8 cellular contexts compared by ENCODE assay signal in the genomic region with DNA sequence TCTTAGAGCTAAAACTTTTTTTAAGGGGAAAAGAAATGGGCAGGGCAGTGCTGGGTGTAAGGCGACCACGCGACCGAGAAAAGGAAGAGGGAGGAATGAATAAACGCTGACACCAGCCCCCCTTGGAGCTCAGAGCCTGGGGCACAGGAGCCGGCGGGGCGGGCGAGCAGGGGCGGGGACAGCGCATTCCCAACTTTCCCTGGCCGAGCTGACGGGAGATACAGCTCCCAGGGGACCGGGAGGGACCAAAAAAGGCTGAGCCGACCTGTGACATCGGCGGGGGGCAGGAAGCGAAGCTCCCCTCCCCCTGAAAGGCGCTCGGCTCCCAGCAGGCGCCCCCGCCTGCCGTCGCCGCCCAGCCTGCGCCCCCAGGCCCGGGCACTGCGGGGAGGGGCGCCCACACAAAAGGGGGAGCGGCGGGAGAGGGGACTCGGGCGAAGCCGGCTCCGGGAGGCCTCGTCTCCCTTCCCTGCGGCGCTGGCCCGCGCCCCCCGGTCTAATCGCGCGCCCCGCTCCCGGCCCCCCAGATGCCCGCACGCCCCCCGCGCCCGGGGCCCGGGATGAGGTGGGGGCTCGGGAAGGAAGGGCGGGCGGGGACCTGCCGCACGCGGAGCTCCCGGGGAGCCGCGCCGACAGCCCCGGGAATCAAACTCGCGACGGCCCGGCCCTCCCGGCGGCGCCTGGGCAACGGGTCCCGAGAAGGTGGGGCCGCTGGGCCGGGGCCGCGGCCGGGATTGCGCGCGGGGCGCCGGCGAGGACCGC. TPM values are rescaled to one million over a fixed set of nuclear protein-coding genes. Genes with fewer than 3 reads are reported as not detected.
DNase-seq lines count a peak whose midpoint lies in the region; ATAC-seq, FAIRE-seq and TF ChIP-seq lines count a peak whose summit lies in the region.

No MANE protein-coding gene starts in this region.

- H3K4me2 ChIP-seq in keratinocyte (ENCODE audit: control insufficient read depth, extremely low read depth, insufficient read depth, low read depth, low read length), result peak overlapping the region; percentile 82

- dilution Hi-C loops in keratinocyte (cut with MboI; ENCODE audit: extremely low pct_ligation_motif_present, low sequenced_read_pairs), result no loop called here

- no peaks in the 10 kb centered on the region for H3K36me3 ChIP-seq in A673 (ENCODE audit: insufficient read depth, low read length, poor library complexity, severe bottlenecking)
- H3K36me3 ChIP-seq in keratinocyte (ENCODE audit: control insufficient read depth in 2 of 2, extremely low read depth in 1 of 2, insufficient read depth in 2 of 2, low read length in 2 of 2), result no peaks in the 10 kb centered on the region
- H3K36me3 ChIP-seq in small intestine (ENCODE audit: control insufficient read depth in 2 of 2, insufficient read depth in 2 of 2, low read length in 2 of 2), result no peaks in the 10 kb centered on the region

- no TSS peak for BruUV-seq in A673 (replicated peaks; lab: Mats Ljungman, UMichigan)

- H3K9me3 ChIP-seq in A673 (ENCODE audit: low read depth, low read length, poor library complexity, severe bottlenecking) (no peaks in the 10 kb centered on the region), keratinocyte (ENCODE audit: control insufficient read depth, low read depth, low read length) (no peaks in the 10 kb centered on the region), small intestine (ENCODE audit: control insufficient read depth, low read depth) (no peaks in the 10 kb centered on the region)

- H3K79me2 ChIP-seq in keratinocyte (ENCODE audit: control insufficient read depth, insufficient read depth, low read length), result peaks cover 20% of the 10 kb centered on the region

- TF ChIP-seq CTCF in A673 (conservative IDR thresholded peaks at IDR 0.05; ENCODE audit: low read depth, low read length), result no peak
- no peak for TF ChIP-seq CTCF in cardiac fibroblast (IDR thresholded peaks at IDR 0.05; ENCODE audit: low read depth, low read length)
- no peak for TF ChIP-seq CTCF in keratinocyte (optimal IDR thresholded peaks at IDR 0.05 in 1 of 3, IDR thresholded peaks at IDR 0.05 in 1 of 3, conservative IDR thresholded peaks at IDR 0.05 in 1 of 3; ENCODE audit: extremely low read depth in 1 of 3, insufficient read depth in 2 of 3, low read length in 3 of 3)

- peak overlapping the region; percentile 6 for H2AFZ ChIP-seq in keratinocyte (ENCODE audit: control insufficient read depth, low read length)

- peak overlapping the region; percentile 83 for H3K4me3 ChIP-seq in A673 (ENCODE audit: low read depth, low read length, poor library complexity, severe bottlenecking)
- H3K4me3 ChIP-seq in cardiac fibroblast (replicated peaks in 1 of 2; ENCODE audit: low read depth in 2 of 2, low read length in 2 of 2), result peak overlapping the region; percentile 57 to 69
- peak overlapping the region; percentile 57 to 77 (median 66) for H3K4me3 ChIP-seq in keratinocyte (ENCODE audit: control insufficient read depth in 2 of 3, extremely low read depth in 1 of 3, insufficient read depth in 2 of 3, low read depth in 1 of 3, low read length in 3 of 3)
- H3K4me3 ChIP-seq in small intestine (ENCODE audit: low read depth in 1 of 2, low read length in 2 of 2), result peak overlapping the region; percentile 53 to 74

- POLR2A ChIA-PET in A673 (lab: Charles Lee; ENCODE audit: low non-redundant PET), result interaction anchor here (0.6 kb wide), 1 partner anchor 53 kb away, joined by 3 read pairs; no protein-coding TSS in a partner anchor

- peak; percentile 23 for ATAC-seq in GM18907 (IDR thresholded peaks at IDR 0.05; ENCODE audit: unreplicated experiment)

- no peaks in the 10 kb centered on the region for H3K27me3 ChIP-seq in A673 (replicated peaks; ENCODE audit: insufficient read depth, low read depth, low read length, poor library complexity)
- no peaks in the 10 kb centered on the region for H3K27me3 ChIP-seq in keratinocyte (ENCODE audit: control insufficient read depth, extremely low read depth, insufficient read depth, low read length)
- H3K27me3 ChIP-seq in small intestine (ENCODE audit: control insufficient read depth in 2 of 2, insufficient read depth in 2 of 2, low read length in 2 of 2), result no peaks in the 10 kb centered on the region

- CTCF ChIA-PET in A673 (lab: Charles Lee), result interaction anchor here (0.6 kb wide), 2 partner anchors 150 to 168 kb away, joined by 3 to 5 read pairs; no protein-coding TSS in a partner anchor

- DNase-seq in A673 (ENCODE audit: low spot score) (peak; percentile 95), NCI-H526 treated with DMSO at 0.1 percent for 48 hours (lab: John Stamatoyannopoulos, UW) (peak; percentile 70), cardiac fibroblast (ENCODE audit: low read depth in 2 of 2) (peak; percentile 59 to 69), keratinocyte (ENCODE audit: low read depth, low spot score) (no peak), small intestine (no peak)
- DNase-seq in central memory CD4-positive, alpha-beta T cell, result no peak
- DNase-seq in stimulated activated CD4-positive, alpha-beta T cell treated with anti-CD3 and anti-CD28 coated beads, Interleukin-4, amount 100 ng/mL, for 1 hour, result no peak

- no peaks in the 10 kb centered on the region for H3K9me1 ChIP-seq in keratinocyte (ENCODE audit: control insufficient read depth, extremely low read depth, insufficient read depth, low read length)

- FAIRE-seq in keratinocyte (lab: Jason Lieb, UNC) (no peak), small intestine (lab: Jason Lieb, UNC) (no peak)

- H4K20me1 ChIP-seq in keratinocyte (ENCODE audit: control insufficient read depth, extremely low read depth, insufficient read depth, low read length), result no peaks in the 10 kb centered on the region

- WGBS in small intestine, 3 donors, result 1 to 8% (median 2%) methylated on average over 39 to 84 of the region's 84 CpGs

- intact Hi-C loops in A673 (cut with micrococcal nuclease; ENCODE audit: unreplicated experiment), result loop anchor here (5.0 kb wide), 1 partner anchor 33 kb away; a partner anchor contains a TSS

- H3K4me1 ChIP-seq in A673 (ENCODE audit: insufficient read depth, low read length, poor library complexity, severe bottlenecking) (peaks cover 53% of the 10 kb centered on the region), keratinocyte (ENCODE audit: control insufficient read depth, extremely low read depth, insufficient read depth, low read length) (peaks cover 28% of the 10 kb centered on the region), small intestine (ENCODE audit: control insufficient read depth in 2 of 2, insufficient read depth in 1 of 2, low read depth in 1 of 2, low read length in 1 of 2) (peaks cover 6 to 9% of the 10 kb centered on the region in 2 donors)

- H3K9ac ChIP-seq in keratinocyte (ENCODE audit: control insufficient read depth, extremely low read depth, insufficient read depth, low read length), result peak overlapping the region; percentile 72

- H3K27ac ChIP-seq in A673 (ENCODE audit: low read depth, low read length, poor library complexity, severe bottlenecking) (peak overlapping the region; percentile 90), keratinocyte (ENCODE audit: control insufficient read depth, insufficient read depth, low read length) (no peak overlapping the region), small intestine (ENCODE audit: low read depth in 1 of 2, low read length in 1 of 2) (peak overlapping the region; percentile 30 to 82)

RNA-seq across cellular contexts. Expression of a gene that starts 0.6 kb away (rescaled TPM):
- total RNA-seq in A673 (2021), result 53.5 and 55.6 TPM in 2 replicates
- polyA plus RNA-seq in keratinocyte (12.9 to 18.7 TPM (median 14.4 TPM) in 3 replicates), small intestine (10 to 100 TPM in 1 of 3 donors, 1 to 10 TPM in 2; 1.6 to 14.9 (median 6.8) TPM)
- polyA plus RNA-seq in keratinocyte (2011; ENCODE audit: low read depth), result 3.6 TPM
- 11.2 and 13.6 TPM in 2 replicates for polyA plus RNA-seq in keratinocyte (2011; cell fraction: cytosol; rRNA removed)
- 31.3 and 40.1 TPM in 2 replicates for polyA plus RNA-seq in keratinocyte (2011; cell fraction: nucleus; rRNA removed)
- 6.4 and 19.7 TPM in 2 replicates for polyA plus RNA-seq in keratinocyte (2012; ENCODE audit: low replicate concordance)
- polyA minus RNA-seq in keratinocyte, result 13.5 to 25.5 TPM (median 14.4 TPM) in 3 replicates
- polyA minus RNA-seq in keratinocyte (2011; cell fraction: cytosol; rRNA and poly(A)+ RNA removed), result 18.4 TPM
- 13.1 and 14.2 TPM in 2 replicates for polyA minus RNA-seq in keratinocyte (2011; cell fraction: nucleus; rRNA and poly(A)+ RNA removed)

RNA-seq across cellular contexts. Expression of a gene that starts 33.5 kb away (rescaled TPM):
- total RNA-seq in A673 (2021), result 75.7 and 77.7 TPM in 2 replicates
- polyA plus RNA-seq in keratinocyte (13.7 to 25.3 TPM (median 22.8 TPM) in 3 replicates), small intestine (10 to 100 TPM; 11.4 to 25.6 (median 11.9) TPM)
- polyA plus RNA-seq in keratinocyte (2011; ENCODE audit: low read depth), result 6.9 TPM
- polyA plus RNA-seq in keratinocyte (2011; cell fraction: cytosol; rRNA removed), result 14.0 and 21.3 TPM in 2 replicates
- 19.0 and 24.6 TPM in 2 replicates for polyA plus RNA-seq in keratinocyte (2011; cell fraction: nucleus; rRNA removed)
- 10.7 and 25.3 TPM in 2 replicates for polyA plus RNA-seq in keratinocyte (2012; ENCODE audit: low replicate concordance)
- 27.9 to 46.1 TPM (median 35.7 TPM) in 3 replicates for polyA minus RNA-seq in keratinocyte
- 18.4 TPM for polyA minus RNA-seq in keratinocyte (2011; cell fraction: cytosol; rRNA and poly(A)+ RNA removed)
- 14.5 and 22.1 TPM in 2 replicates for polyA minus RNA-seq in keratinocyte (2011; cell fraction: nucleus; rRNA and poly(A)+ RNA removed)

RNA-seq across cellular contexts. Expression of a gene that starts 52.4 kb away (rescaled TPM):
- total RNA-seq in A673 (2021), result 491 and 512 TPM in 2 replicates
- polyA plus RNA-seq in keratinocyte, result 149 to 272 TPM (median 167 TPM) in 3 replicates
- 213 TPM for polyA plus RNA-seq in keratinocyte (2011; ENCODE audit: low read depth)
- 111 and 149 TPM in 2 replicates for polyA plus RNA-seq in keratinocyte (2011; cell fraction: cytosol; rRNA removed)
- polyA plus RNA-seq in keratinocyte (2011; cell fraction: nucleus; rRNA removed), result 170 and 203 TPM in 2 replicates
- polyA plus RNA-seq in keratinocyte (2012; ENCODE audit: low replicate concordance), result 59.2 and 242 TPM in 2 replicates
- polyA minus RNA-seq in keratinocyte, result 172 to 282 TPM (median 183 TPM) in 3 replicates
- 254 TPM for polyA minus RNA-seq in keratinocyte (2011; cell fraction: cytosol; rRNA and poly(A)+ RNA removed)
- 194 and 199 TPM in 2 replicates for polyA minus RNA-seq in keratinocyte (2011; cell fraction: nucleus; rRNA and poly(A)+ RNA removed)
- 100 to 1,000 TPM in 1 of 3 donors, 10 to 100 TPM in 2; 62.7 to 141 (median 71.8) TPM for polyA plus RNA-seq in small intestine

Comparison
In these comparisons a context has a peak if more than half of its experiments do, and no peak if none do; other contexts are left out.
1. DNase-seq: peak in A673 (single experiment), NCI-H526 treated with DMSO at 0.1 percent for 48 hours (single experiment) and cardiac fibroblast (2 of 2); none in keratinocyte (single experiment), small intestine (single experiment), central memory CD4-positive, alpha-beta T cell (single experiment) and stimulated activated CD4-positive, alpha-beta T cell treated with anti-CD3 and anti-CD28 coated beads, Interleukin-4, amount 100 ng/mL, for 1 hour (single experiment).
2. Peak in every context shown above with its lines, with median percentiles within 50 percentile points of each other: H3K4me3 ChIP-seq.